10 cellular contexts compared by ENCODE assay signal in genomic region chr12:49637401-49637800, GRCh38. TPM values are rescaled to one million over a fixed set of nuclear protein-coding genes. Genes with fewer than 3 reads are reported as not detected.
DNase-seq lines count a peak whose midpoint lies in the region; ATAC-seq, FAIRE-seq and TF ChIP-seq lines count a peak whose summit lies in the region.
"Had no signal": no experiment of that assay in that cellular context is flagged by ENCODE, and none has a peak within 500 bp of the region (broad histone marks: within the 10 kb centered on the region; RNA-seq: fewer than 3 reads in every experiment).

No MANE protein-coding gene starts in this region.

- peak overlapping the region; percentile 36; the same call in 1 of the 2 replicates for H3K4me2 ChIP-seq in HepG2 (ENCODE audit: low read depth, low read length)

- BruUV-seq in HepG2 (replicated peaks; lab: Mats Ljungman, UMichigan): no TSS peak

- H3K9me3 ChIP-seq in HepG2 (ENCODE audit: low read length) (no peaks in the 10 kb centered on the region), MG63 (no peaks in the 10 kb centered on the region)

- no peak overlapping the region for H2AFZ ChIP-seq in HepG2 (ENCODE audit: low read length)
- H2AFZ ChIP-seq: parathyroid adenoma had no signal

- H3K27me3 ChIP-seq in HepG2 (ENCODE audit: control insufficient read depth in 1 of 2, insufficient read depth in 2 of 2, low read length in 2 of 2): no peaks in the 10 kb centered on the region; a peak in 1 of 5 replicates
- no peaks in the 10 kb centered on the region for H3K27me3 ChIP-seq in MG63

- no peak for TF ChIP-seq CTCF in HepG2 (CRISPR knock-in tag; IDR thresholded peaks at IDR 0.05)

- FAIRE-seq in HepG2 (lab: Jason Lieb, UNC): no peak

- no peak for TF ChIP-seq RAD21 in HepG2 (CRISPR knock-in tag; IDR thresholded peaks at IDR 0.05)

- POLR2A ChIA-PET in HepG2 (lab: Yijun Ruan, JAX): interaction anchor here (1.1 to 1.5 kb wide), 3 partner anchors 14 to 104 kb away, joined by 3 to 6 read pairs (median 5); partner anchors contain the start of genes PRPF40B and TMBIM6

- no peak for TF ChIP-seq EP300 in HepG2 (IDR thresholded peaks at IDR 0.05; ENCODE audit: low read depth in 2 of 2, low read length in 2 of 2)
- no peak for TF ChIP-seq EP300 in HepG2 (CRISPR knock-in tag; IDR thresholded peaks at IDR 0.05; ENCODE audit: borderline replicate concordance)

- H3K4me1 ChIP-seq in HepG2 (ENCODE audit: insufficient read depth, low read length): peaks cover 41% of the 10 kb centered on the region
- H3K4me1 ChIP-seq: parathyroid adenoma had no signal

- TF ChIP-seq POLR2A in HepG2 (IDR thresholded peaks at IDR 0.05; ENCODE audit: insufficient read depth in 1 of 2, low read depth in 2 of 2, low read length in 2 of 2): no peak

- WGBS in HepG2 (ENCODE audit: low lambda C conversion rate): 82% methylated on average over 8 of the region's 8 CpGs

- H3K4me3 ChIP-seq in HepG2 (replicated peaks in 1 of 3; ENCODE audit: insufficient read depth in 1 of 3, low read depth in 2 of 3, low read length in 3 of 3) (no peak overlapping the region), MG63 (no peak overlapping the region)

- no peaks in the 10 kb centered on the region for H3K79me2 ChIP-seq in HepG2 (ENCODE audit: insufficient read depth, low read length)

- no peak overlapping the region for H3K9ac ChIP-seq in HepG2 (ENCODE audit: insufficient read depth, low read depth, low read length)
- H3K9ac ChIP-seq: parathyroid adenoma had no signal

- in situ Hi-C loops in HepG2 (cut with HindIII; ENCODE audit: extremely low pct_ligation_motif_present, low pct_unique_long_range_greater_than_20kb): no loop called here

- H3K9me3 Mint-ChIP-seq in stimulated activated naive CD8-positive, alpha-beta T cell treated with anti-CD3 and anti-CD28 coated beads, Interleukin-15, amount 100 ng/mL, for 72 hours: no peaks in the 10 kb centered on the region

- no peaks in the 10 kb centered on the region for H3K27me3 Mint-ChIP-seq in stimulated activated naive CD8-positive, alpha-beta T cell treated with anti-CD3 and anti-CD28 coated beads, Interleukin-15, amount 100 ng/mL, for 72 hours

- H4K20me1 ChIP-seq in HepG2 (ENCODE audit: insufficient read depth, low read length): no peaks in the 10 kb centered on the region

- peak overlapping the region in 1 of 2 donors; percentile 2 for H3K27ac Mint-ChIP-seq in stimulated activated naive CD8-positive, alpha-beta T cell treated with anti-CD3 and anti-CD28 coated beads, Interleukin-15, amount 100 ng/mL, for 72 hours

- H3K4me3 Mint-ChIP-seq in stimulated activated naive CD8-positive, alpha-beta T cell treated with anti-CD3 and anti-CD28 coated beads, Interleukin-15, amount 100 ng/mL, for 72 hours: no peak overlapping the region

- intact Hi-C loops in HepG2 (cut with micrococcal nuclease; ENCODE audit: unreplicated experiment): no loop called here

- peak; percentile 21 for ATAC-seq in stimulated activated naive CD8-positive, alpha-beta T cell treated with anti-CD3 and anti-CD28 coated beads, Interleukin-15, amount 100 ng/mL, for 72 hours
- ATAC-seq in stimulated activated naive CD8-positive, alpha-beta T cell treated with anti-CD3 and anti-CD28 coated beads, Interleukin-15, Interleukin-2, amounts not matched to agents 100 U/mL and 50 U/mL, for 24 hours: no peak
- ATAC-seq in HepG2: no peak; the same call in 2 of the 3 replicates

- H3K36me3 ChIP-seq in HepG2 (replicated peaks in 1 of 2; ENCODE audit: control insufficient read depth in 1 of 2, insufficient read depth in 2 of 2, low read length in 2 of 2): peaks cover 0 to 1% of the 10 kb centered on the region in 2 experiments; a peak in 1 of 5 replicates
- no peaks in the 10 kb centered on the region for H3K36me3 ChIP-seq in MG63

- peaks cover 18% of the 10 kb centered on the region for H3K4me1 Mint-ChIP-seq in stimulated activated naive CD8-positive, alpha-beta T cell treated with anti-CD3 and anti-CD28 coated beads, Interleukin-15, amount 100 ng/mL, for 72 hours

- no peak for DNase-seq in stimulated activated naive CD8-positive, alpha-beta T cell treated with anti-CD3 and anti-CD28 coated beads, Interleukin-15, amount 100 ng/mL, for 72 hours
- no peak for DNase-seq in stimulated activated naive CD8-positive, alpha-beta T cell treated with anti-CD3 and anti-CD28 coated beads, Interleukin-15, Interleukin-2, amounts not matched to agents 100 U/mL and 50 U/mL, for 24 hours
- DNase-seq in cerebellum (ENCODE audit: low spot score): peak; percentile 32
- no peak for DNase-seq in HepG2 (ENCODE audit: low spot score)
- no peak for DNase-seq in GF-D8 (lab: John Stamatoyannopoulos, UW)
- DNase-seq in NCI-H524 (lab: John Stamatoyannopoulos, UW): no peak
- DNase-seq in HuH-7 (ENCODE audit: low spot score): no peak
- no peak for DNase-seq in MG63
- DNase-seq: GOT3 had no signal

- CTCF ChIA-PET in HepG2 (lab: Yijun Ruan, JAX; ENCODE audit: low intra/inter-chr PET ratio, low total read pairs): interaction anchor here (1.0 to 1.3 kb wide), 2 partner anchors 70 to 141 kb away, joined by 4 to 5 read pairs; partner anchors contain the start of gene FMNL3

- H3K27ac ChIP-seq in HepG2 (ENCODE audit: extremely low read length, insufficient read depth, low read length): peak overlapping the region; percentile 16
- H3K27ac ChIP-seq: parathyroid adenoma had no signal

TF ChIP-seq in HepG2, 621 proteins besides CTCF, POLR2A, EP300 and RAD21 (continues in another document):
- TF ChIP-seq TSC22D2 (CRISPR knock-in tag; IDR thresholded peaks at IDR 0.05; ENCODE audit: borderline replicate concordance) (no peak), RFX5 (IDR thresholded peaks at IDR 0.05; ENCODE audit: low read depth, low read length) (no peak), RFXANK (CRISPR knock-in tag; IDR thresholded peaks at IDR 0.05) (no peak), ZNF296 (CRISPR knock-in tag; conservative IDR thresholded peaks at IDR 0.05) (no peak)

RNA-seq across cellular contexts. Expression of gene PRPF40B, which starts 14.0 kb away (rescaled TPM):
- 22.8 TPM for total RNA-seq in cerebellum
- 2.6 and 5.0 TPM in 2 replicates for total RNA-seq in HepG2 (2016; rRNA removed; fragmentation: Illumina TruSeq; extraction: Trizol)
- 2.2 and 2.3 TPM in 2 replicates for total RNA-seq in HepG2 (2016; cell fraction: cytosol; rRNA removed; fragmentation: Illumina TruSeq; extraction: Trizol; ENCODE audit: low read depth)
- 1.9 and 5.0 TPM in 2 replicates for total RNA-seq in HepG2 (2016; cell fraction: insoluble cytoplasmic fraction; rRNA removed; fragmentation: Illumina TruSeq; extraction: Trizol)
- 2.7 and 2.9 TPM in 2 replicates for total RNA-seq in HepG2 (2016; cell fraction: membrane; rRNA removed; fragmentation: Illumina TruSeq; extraction: Trizol)
- total RNA-seq in HepG2 (2016; cell fraction: nucleus; rRNA removed; fragmentation: Illumina TruSeq; extraction: Trizol): 8.8 and 9.0 TPM in 2 replicates
- 7.8 and 9.5 TPM in 2 replicates for polyA plus RNA-seq in HepG2 (2011; rRNA removed)
- polyA plus RNA-seq in HepG2 (2011; cell fraction: cytosol; rRNA removed): 3.0 and 3.2 TPM in 2 replicates
- polyA plus RNA-seq in HepG2 (2011; cell fraction: nucleus; rRNA removed): 63.5 and 64.1 TPM in 2 replicates
- 4.6 and 6.6 TPM in 2 replicates for polyA plus RNA-seq in HepG2 (2012)
- 0.79 and 1.2 TPM in 2 replicates for polyA plus RNA-seq in HepG2 (2016; cell fraction: cytosol; fragmentation: Illumina TruSeq; extraction: Trizol; ENCODE audit: low read depth)
- 2.1 and 3.5 TPM in 2 replicates for polyA plus RNA-seq in HepG2 (2016; cell fraction: insoluble cytoplasmic fraction; fragmentation: Illumina TruSeq; extraction: Trizol; ENCODE audit: low read depth)
- 1.5 and 1.6 TPM in 2 replicates for polyA plus RNA-seq in HepG2 (2016; cell fraction: membrane; fragmentation: Illumina TruSeq; extraction: Trizol; ENCODE audit: low read depth)
- 20.9 and 21.1 TPM in 2 replicates for polyA plus RNA-seq in HepG2 (2016; cell fraction: nucleus; fragmentation: Illumina TruSeq; extraction: Trizol; ENCODE audit: insufficient read depth, low read depth)
- 10.3 and 11.0 TPM in 2 replicates for polyA minus RNA-seq in HepG2 (2011; rRNA and poly(A)+ RNA removed; ENCODE audit: low replicate concordance)
- 1.3 and 2.6 TPM in 2 replicates for polyA minus RNA-seq in HepG2 (2011; cell fraction: cytosol; rRNA and poly(A)+ RNA removed)
- 17.3 and 22.3 TPM in 2 replicates for polyA minus RNA-seq in HepG2 (2011; cell fraction: nucleus; rRNA and poly(A)+ RNA removed)
- total RNA-seq in MG63 (2014; rRNA removed; shearing (Covaris generic); ENCODE audit: low replicate concordance): 4.8 and 8.6 TPM in 2 replicates

RNA-seq across cellular contexts. Expression of gene FAM186B, which starts 32.0 kb away (rescaled TPM):
- total RNA-seq in cerebellum (0.18 TPM), HepG2 (2016; rRNA removed; fragmentation: Illumina TruSeq; extraction: Trizol) (0.17 and 0.20 TPM in 2 replicates)
- total RNA-seq in HepG2 (2016; cell fraction: cytosol; rRNA removed; fragmentation: Illumina TruSeq; extraction: Trizol; ENCODE audit: low read depth): not detected in 2 replicates
- 0.21 and 0.30 TPM in 2 replicates for total RNA-seq in HepG2 (2016; cell fraction: insoluble cytoplasmic fraction; rRNA removed; fragmentation: Illumina TruSeq; extraction: Trizol)
- total RNA-seq in HepG2 (2016; cell fraction: membrane; rRNA removed; fragmentation: Illumina TruSeq; extraction: Trizol): 0.14 and 0.15 TPM in 2 replicates
- 0.16 TPM in 1 of 2 replicates, not detected in the other for total RNA-seq in HepG2 (2016; cell fraction: nucleus; rRNA removed; fragmentation: Illumina TruSeq; extraction: Trizol)
- 0.05 and 0.07 TPM in 2 replicates for polyA plus RNA-seq in HepG2 (2011; rRNA removed)
- 0.03 and 0.12 TPM in 2 replicates for polyA plus RNA-seq in HepG2 (2011; cell fraction: cytosol; rRNA removed)
- polyA plus RNA-seq in HepG2 (2011; cell fraction: nucleus; rRNA removed): 0.07 and 0.08 TPM in 2 replicates
- 0.19 and 0.44 TPM in 2 replicates for polyA plus RNA-seq in HepG2 (2012)
- not detected in 2 replicates for polyA plus RNA-seq in HepG2 (2016; cell fraction: cytosol; fragmentation: Illumina TruSeq; extraction: Trizol; ENCODE audit: low read depth)
- 0.20 and 0.25 TPM in 2 replicates for polyA plus RNA-seq in HepG2 (2016; cell fraction: insoluble cytoplasmic fraction; fragmentation: Illumina TruSeq; extraction: Trizol; ENCODE audit: low read depth)
- 0.14 and 0.23 TPM in 2 replicates for polyA plus RNA-seq in HepG2 (2016; cell fraction: membrane; fragmentation: Illumina TruSeq; extraction: Trizol; ENCODE audit: low read depth)
- not detected in 2 replicates for polyA plus RNA-seq in HepG2 (2016; cell fraction: nucleus; fragmentation: Illumina TruSeq; extraction: Trizol; ENCODE audit: insufficient read depth, low read depth)
- 0.22 TPM in 1 of 2 replicates, not detected in the other for polyA minus RNA-seq in HepG2 (2011; rRNA and poly(A)+ RNA removed; ENCODE audit: low replicate concordance)
- polyA minus RNA-seq in HepG2 (2011; cell fraction: cytosol; rRNA and poly(A)+ RNA removed): not detected in 2 replicates
- 0.25 TPM in 1 of 2 replicates, not detected in the other for polyA minus RNA-seq in HepG2 (2011; cell fraction: nucleus; rRNA and poly(A)+ RNA removed)
- not detected in 2 replicates for total RNA-seq in MG63 (2014; rRNA removed; shearing (Covaris generic); ENCODE audit: low replicate concordance)
